Comparison of ENCODE assay signal across 15 cellular contexts in genomic region chr19:42610401-42610915, GRCh38. TPM values are rescaled to one million over a fixed set of nuclear protein-coding genes. Genes with fewer than 3 reads are reported as not detected.
"Had no signal": no experiment of that assay in that cellular context is flagged by ENCODE, and none has a peak within 500 bp of the region (broad histone marks: within the 10 kb centered on the region; RNA-seq: fewer than 3 reads in every experiment).

No MANE protein-coding gene starts in this region.

RNA-seq across cellular contexts. Expression of gene CEACAM8, which starts 15.7 kb away (rescaled TPM):
- total RNA-seq: hepatocyte, kidney epithelial cell, left cardiac atrium, left ventricle myocardium inferior, left ventricle myocardium superior, lower leg skin, lung microvascular endothelial cell, mammary epithelial cell, mesothelial cell of epicardium, mononuclear cell, mucosa of gallbladder, myocyte had no signal
- polyA plus RNA-seq: hepatocyte; immature natural killer cell; keratinocyte; mammary epithelial cell; naive thymus-derived CD4-positive, alpha-beta T cell had no signal
